ENCODE assay signal across 30 cellular contexts in the genomic region with DNA sequence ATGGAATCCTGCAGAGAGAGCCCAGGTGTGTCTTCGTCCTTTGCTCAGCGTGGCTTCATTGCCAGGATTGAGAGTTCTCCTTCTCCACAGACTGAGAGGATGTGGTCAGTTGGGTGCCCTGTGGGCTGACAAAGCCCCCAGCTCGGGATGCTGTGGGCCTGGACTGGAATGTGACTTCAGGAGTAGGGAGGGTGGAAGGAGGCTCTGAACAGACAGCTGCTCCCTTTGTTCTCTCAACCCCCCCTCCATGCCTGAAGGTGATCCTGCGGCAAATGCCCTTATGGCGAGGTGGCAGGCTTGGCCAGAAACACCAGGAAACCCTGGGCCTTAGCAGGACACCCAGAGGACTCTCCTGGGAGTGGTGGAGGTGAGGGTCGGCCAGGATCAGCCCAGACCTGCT. TPM values are rescaled to one million over a fixed set of nuclear protein-coding genes. Genes with fewer than 3 reads are reported as not detected.
"Had no signal": no experiment of that assay in that cellular context is flagged by ENCODE, and none has a peak within 500 bp of the region (broad histone marks: within the 10 kb centered on the region; RNA-seq: fewer than 3 reads in every experiment).

No MANE protein-coding gene starts in this region.

- H3K36me3 ChIP-seq: Peyer's patch had no signal

- H3K4me1 ChIP-seq: Peyer's patch had no signal

- H3K27me3 ChIP-seq: Peyer's patch had no signal

- DNase-seq: activated B cell treated with CpG ODN at 0.5 μM for 24 hours; activated CD4-positive, alpha-beta memory T cell treated with anti-CD3 and anti-CD28 coated beads for 36 hours; activated CD4-positive, alpha-beta T cell treated with anti-CD3 and anti-CD28 coated beads for 1 hour; activated CD4-positive, alpha-beta T cell treated with anti-CD3 and anti-CD28 coated beads, Interleukin-2, amount 10 ng/mL, durations not matched to agents 7 days and 5 days; activated CD8-positive, alpha-beta memory T cell treated with anti-CD3 and anti-CD28 coated beads for 24 hours; activated gamma-delta T cell; activated naive CD4-positive, alpha-beta T cell treated with anti-CD3 and anti-CD28 coated beads for 36 hours; activated T-cell treated with anti-CD3 and anti-CD28 coated beads, Interleukin-2, amount 50 U/mL, for 4 hours; amygdala; KG1; NCI-H1092; NCI-H1417; NCI-H1694; NCI-H2029 treated with DMSO at 0.1 percent for 48 hours; NCI-H345; NCI-H510A; NCI-H69; NK-92 treated with Interleukin-12 subunit alpha and Interleukin-12 subunit beta, amount 100 ng/mL, for 24 hours; OCI-M1; Peyer's patch; SHP77 treated with DMSO at 0.1 percent for 48 hours; T-cell; T-helper 2 cell; T1000 had no signal

- H3K27ac ChIP-seq: Peyer's patch had no signal

- ATAC-seq: activated T-cell treated with anti-CD3 and anti-CD28 coated beads, Interleukin-2, amount 50 U/mL, for 4 hours; activated T-helper 17 cell treated with anti-CD3 and anti-CD28 coated beads, Interleukin-2, amount 50 U/mL, for 72 hours; T-cell had no signal

- H3K9me3 ChIP-seq: Peyer's patch had no signal

- FAIRE-seq: astrocyte, TTC549 had no signal

- H3K4me3 ChIP-seq: Peyer's patch had no signal

RNA-seq across cellular contexts. Expression of gene CST5, which starts 1.8 kb away (rescaled TPM):
- total RNA-seq: activated B cell treated with CpG ODN at 0.5 μM for 24 hours; activated CD4-positive, alpha-beta memory T cell treated with anti-CD3 and anti-CD28 coated beads for 36 hours; activated CD4-positive, alpha-beta T cell treated with anti-CD3 and anti-CD28 coated beads, Interleukin-2, amount 10 ng/mL, durations not matched to agents 7 days and 5 days; activated naive CD4-positive, alpha-beta T cell treated with anti-CD3 and anti-CD28 coated beads for 36 hours; activated T-cell treated with anti-CD3 and anti-CD28 coated beads, Interleukin-2, amount 50 U/mL, for 4 hours; activated T-helper 17 cell treated with anti-CD3 and anti-CD28 coated beads, Interleukin-2, amount 50 U/mL, for 72 hours; cardiac septum; LHCN-M2; MCF 10A; Peyer's patch; T-cell had no signal

RNA-seq across cellular contexts. Expression of gene CST2, which starts 54.8 kb away (rescaled TPM):
- total RNA-seq: activated B cell treated with CpG ODN at 0.5 μM for 24 hours; activated CD4-positive, alpha-beta memory T cell treated with anti-CD3 and anti-CD28 coated beads for 36 hours; activated CD4-positive, alpha-beta T cell treated with anti-CD3 and anti-CD28 coated beads, Interleukin-2, amount 10 ng/mL, durations not matched to agents 7 days and 5 days; activated naive CD4-positive, alpha-beta T cell treated with anti-CD3 and anti-CD28 coated beads for 36 hours; activated T-cell treated with anti-CD3 and anti-CD28 coated beads, Interleukin-2, amount 50 U/mL, for 4 hours; activated T-helper 17 cell treated with anti-CD3 and anti-CD28 coated beads, Interleukin-2, amount 50 U/mL, for 72 hours; cardiac septum; LHCN-M2; MCF 10A; Peyer's patch; T-cell had no signal
